In genomic region chr16:67883872-67884261, GRCh38 we compare ENCODE assay signal across 8 cellular contexts. TPM values are rescaled to one million over a fixed set of nuclear protein-coding genes. Genes with fewer than 3 reads are reported as not detected.
A peak's percentile ranks its signal among the peaks of the same experiment; 100 is the strongest.
DNase-seq lines count a peak whose midpoint lies in the region; ATAC-seq and TF ChIP-seq lines count a peak whose summit lies in the region.

No MANE protein-coding gene starts in this region.

- no peak for DNase-seq in GM12864 (ENCODE audit: low read depth)
- peak; percentile 20 for DNase-seq in NCI-H1105 treated with DMSO at 0.1 percent for 48 hours (lab: John Stamatoyannopoulos, UW)
- DNase-seq in activated CD8-positive, alpha-beta memory T cell treated with anti-CD3 and anti-CD28 coated beads for 1 hour (ENCODE audit: extremely low read depth in 1 of 2, low read depth in 1 of 2), result peak; percentile 22 to 71
- peak; percentile 48 to 59 (median 54) for DNase-seq in effector memory CD4-positive, alpha-beta T cell
- DNase-seq in natural killer cell treated with Interleukin-12 subunit alpha and Interleukin-12 subunit beta and Interleukin-15 and Interleukin-18, amount 100 ng/mL, for 72 hours (ENCODE audit: low spot score), result peak; percentile 68
- peak; percentile 43 for DNase-seq in stimulated activated naive CD4-positive, alpha-beta T cell treated with Interleukin-2 at 50 U/mL for 16 hours (lab: John Stamatoyannopoulos, UW)

- no peaks in the 10 kb centered on the region for H3K27me3 Mint-ChIP-seq in natural killer cell treated with Interleukin-12 subunit alpha and Interleukin-12 subunit beta and Interleukin-15 and Interleukin-18, amount 100 ng/mL, for 72 hours

- no peak overlapping the region for H3K27ac ChIP-seq in effector memory CD4-positive, alpha-beta T cell (ENCODE audit: insufficient read depth, low read length, poor library complexity, severe bottlenecking)

- no peaks in the 10 kb centered on the region for H3K9me3 ChIP-seq in effector memory CD4-positive, alpha-beta T cell (ENCODE audit: control insufficient read depth, low read length)

- no peaks in the 10 kb centered on the region for H3K4me1 ChIP-seq in effector memory CD4-positive, alpha-beta T cell (ENCODE audit: control insufficient read depth, insufficient read depth, low read length, poor library complexity, severe bottlenecking)

- peaks cover 0 to 6% of the 10 kb centered on the region in 2 donors for H3K4me1 Mint-ChIP-seq in natural killer cell treated with Interleukin-12 subunit alpha and Interleukin-12 subunit beta and Interleukin-15 and Interleukin-18, amount 100 ng/mL, for 72 hours (ENCODE audit: low read depth in 2 of 2)

- peak; percentile 93 for TF ChIP-seq CTCF in GM12864 (IDR thresholded peaks at IDR 0.05; ENCODE audit: low read depth, low read length, missing control alignments)

- peaks cover 70% of the 10 kb centered on the region for H3K36me3 ChIP-seq in effector memory CD4-positive, alpha-beta T cell (ENCODE audit: control insufficient read depth, insufficient read depth, low read length)

- H3K36me3 Mint-ChIP-seq in natural killer cell treated with Interleukin-12 subunit alpha and Interleukin-12 subunit beta and Interleukin-15 and Interleukin-18, amount 100 ng/mL, for 72 hours, result no peaks in the 10 kb centered on the region

- no peak overlapping the region for H3K4me3 ChIP-seq in GM12864 (ENCODE audit: low read depth, low read length)
- no peak overlapping the region for H3K4me3 ChIP-seq in effector memory CD4-positive, alpha-beta T cell (ENCODE audit: insufficient read depth, low read depth, low read length, poor library complexity, severe bottlenecking)

- no peaks in the 10 kb centered on the region for H3K27me3 ChIP-seq in effector memory CD4-positive, alpha-beta T cell (replicated peaks; ENCODE audit: control insufficient read depth, insufficient read depth, low read length, poor library complexity, severe bottlenecking)

- peak; percentile 59 to 69 for ATAC-seq in natural killer cell treated with Interleukin-12 subunit alpha and Interleukin-12 subunit beta and Interleukin-15 and Interleukin-18, amount 100 ng/mL, for 72 hours
- ATAC-seq in HG03039 (IDR thresholded peaks at IDR 0.05; ENCODE audit: unreplicated experiment) (no peak), GM21515 (IDR thresholded peaks at IDR 0.05; ENCODE audit: unreplicated experiment) (no peak)

- H3K4me3 Mint-ChIP-seq in natural killer cell treated with Interleukin-12 subunit alpha and Interleukin-12 subunit beta and Interleukin-15 and Interleukin-18, amount 100 ng/mL, for 72 hours, result no peak overlapping the region

- H3K9me3 Mint-ChIP-seq in natural killer cell treated with Interleukin-12 subunit alpha and Interleukin-12 subunit beta and Interleukin-15 and Interleukin-18, amount 100 ng/mL, for 72 hours, result no peaks in the 10 kb centered on the region

- no peak overlapping the region for H3K27ac Mint-ChIP-seq in natural killer cell treated with Interleukin-12 subunit alpha and Interleukin-12 subunit beta and Interleukin-15 and Interleukin-18, amount 100 ng/mL, for 72 hours

RNA-seq across cellular contexts. Expression of gene NRN1L, which starts 0.8 kb away (rescaled TPM):
- 1 to 10 TPM in 1 of 2 donors, not detected in 1; 1.2 TPM for total RNA-seq in natural killer cell treated with Interleukin-12 subunit alpha and Interleukin-12 subunit beta and Interleukin-15 and Interleukin-18, amount 100 ng/mL, for 72 hours

RNA-seq across cellular contexts. Expression of gene PSKH1, which starts 9.2 kb away (rescaled TPM):
- total RNA-seq in natural killer cell treated with Interleukin-12 subunit alpha and Interleukin-12 subunit beta and Interleukin-15 and Interleukin-18, amount 100 ng/mL, for 72 hours, result 10 to 100 TPM; 15.4 to 20.1 TPM

RNA-seq across cellular contexts. Expression of gene EDC4, which starts 11.0 kb away (rescaled TPM):
- 100 to 1,000 TPM; 100 to 151 TPM for total RNA-seq in natural killer cell treated with Interleukin-12 subunit alpha and Interleukin-12 subunit beta and Interleukin-15 and Interleukin-18, amount 100 ng/mL, for 72 hours

RNA-seq across cellular contexts. Expression of gene CENPT, which starts 36.4 kb away (rescaled TPM):
- 10 to 100 TPM; 51.6 to 83.7 TPM for total RNA-seq in natural killer cell treated with Interleukin-12 subunit alpha and Interleukin-12 subunit beta and Interleukin-15 and Interleukin-18, amount 100 ng/mL, for 72 hours

RNA-seq across cellular contexts. Expression of gene NUTF2, which starts 37.1 kb away (rescaled TPM):
- 100 to 1,000 TPM; 114 to 124 TPM for total RNA-seq in natural killer cell treated with Interleukin-12 subunit alpha and Interleukin-12 subunit beta and Interleukin-15 and Interleukin-18, amount 100 ng/mL, for 72 hours

Comparison
In these comparisons a context has a peak if more than half of its experiments do, and no peak if none do; other contexts are left out.
1. ATAC-seq: peak in natural killer cell treated with Interleukin-12 subunit alpha and Interleukin-12 subunit beta and Interleukin-15 and Interleukin-18, amount 100 ng/mL, for 72 hours (2 of 2); none in HG03039 (single experiment) and GM21515 (single experiment).